14 cellular contexts compared by ENCODE assay signal in the genomic region with DNA sequence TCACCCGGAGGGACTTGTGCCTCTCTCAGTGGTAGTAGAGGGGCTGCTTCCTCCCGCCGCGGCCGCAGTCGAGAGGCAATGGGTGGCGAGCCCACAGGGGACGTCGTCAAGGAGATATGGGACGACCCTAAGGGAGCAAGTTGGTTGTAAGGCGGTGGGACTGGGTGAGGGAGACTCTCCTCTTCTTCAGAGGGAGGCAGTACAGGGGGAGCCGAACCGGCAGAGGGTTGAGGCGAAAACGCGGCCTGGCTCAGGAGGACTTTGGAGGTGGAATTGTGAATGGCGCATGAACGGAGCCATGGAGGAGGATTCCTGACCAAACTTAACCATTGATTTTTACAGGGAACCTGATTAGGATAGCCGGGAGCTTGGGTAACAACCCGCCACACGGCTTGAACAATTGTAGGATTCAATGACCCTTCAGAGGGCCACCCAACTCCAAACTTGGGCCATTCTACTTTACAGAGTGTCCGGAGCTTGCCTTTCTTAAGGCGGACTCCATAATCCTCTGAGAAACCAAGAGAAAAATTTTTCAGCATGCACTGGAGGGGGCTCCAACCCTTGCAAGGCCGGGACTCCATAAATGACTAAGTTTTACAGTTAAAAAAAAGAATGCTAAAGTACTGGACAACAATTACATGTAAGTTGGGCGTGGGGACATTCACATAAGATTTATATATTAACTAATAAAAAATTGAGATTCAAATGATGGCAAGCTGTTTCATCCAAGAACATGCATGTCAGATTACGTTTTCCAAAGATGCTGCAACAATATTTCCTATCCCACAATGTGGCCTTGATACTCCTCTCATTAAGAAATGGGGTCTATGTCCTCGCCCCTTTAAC. TPM values are rescaled to one million over a fixed set of nuclear protein-coding genes. Genes with fewer than 3 reads are reported as not detected.
DNase-seq lines count a peak whose midpoint lies in the region; ATAC-seq, FAIRE-seq and TF ChIP-seq lines count a peak whose summit lies in the region.
"Had no signal": no experiment of that assay in that cellular context is flagged by ENCODE, and none has a peak within 500 bp of the region (broad histone marks: within the 10 kb centered on the region; RNA-seq: fewer than 3 reads in every experiment).

No MANE protein-coding gene starts in this region.

- no peaks in the 10 kb centered on the region for H3K79me2 ChIP-seq in astrocyte (ENCODE audit: insufficient read depth, low read length)
- H3K79me2 ChIP-seq in mesendoderm (ENCODE audit: control insufficient read depth, insufficient read depth, low read length): no peaks in the 10 kb centered on the region

- H3K4me1 ChIP-seq in astrocyte (ENCODE audit: insufficient read depth, low read length): peaks cover 34% of the 10 kb centered on the region
- peaks cover 7% of the 10 kb centered on the region for H3K4me1 ChIP-seq in mesendoderm (ENCODE audit: control insufficient read depth, low read depth, low read length)

- H3K4me2 ChIP-seq in astrocyte (ENCODE audit: low read length): peak overlapping the region; percentile 42
- H3K4me2 ChIP-seq in mesendoderm (ENCODE audit: low read length): no peak overlapping the region

- H2AFZ ChIP-seq in astrocyte (ENCODE audit: low read depth, low read length): peak overlapping the region; percentile 27

- H3K9ac ChIP-seq in astrocyte (ENCODE audit: low read length): no peak overlapping the region
- H3K9ac ChIP-seq in mesendoderm (ENCODE audit: low read length): peak overlapping the region; percentile 76

- peaks cover 2% of the 10 kb centered on the region for H3K9me3 Mint-ChIP-seq in astrocyte (ENCODE audit: unreplicated experiment)
- H3K9me3 Mint-ChIP-seq: natural killer cell had no signal

- H3K23ac ChIP-seq in mesendoderm (ENCODE audit: low read length): no peak overlapping the region

- CTCF ChIA-PET in HEK293T (lab: Yijun Ruan, JAX): interaction anchor here (0.8 to 1.6 kb wide), 2 partner anchors 19 to 47 kb away, joined by 3 to 5 read pairs; partner anchors contain the start of gene RHOBTB3

- H3K4me3 Mint-ChIP-seq in astrocyte (ENCODE audit: unreplicated experiment): no peak overlapping the region
- H3K4me3 Mint-ChIP-seq: natural killer cell had no signal

- no peaks in the 10 kb centered on the region for H4K20me1 ChIP-seq in astrocyte (ENCODE audit: insufficient read depth, low read length)

- H3K4me1 Mint-ChIP-seq in astrocyte (ENCODE audit: low read depth, unreplicated experiment): peaks cover 35% of the 10 kb centered on the region

- no CpG with 5 or more reads among the region's 27 CpGs for WGBS in mesendoderm (ENCODE audit: extremely low coverage, insufficient coverage, low lambda C conversion rate)

- H3K27me3 Mint-ChIP-seq in astrocyte (ENCODE audit: low read depth, unreplicated experiment): no peaks in the 10 kb centered on the region

- peak overlapping the region; percentile 93 for H3K18ac ChIP-seq in mesendoderm (ENCODE audit: low read length)

- peaks cover 10% of the 10 kb centered on the region for H3K36me3 Mint-ChIP-seq in astrocyte (ENCODE audit: low read depth, unreplicated experiment)
- H3K36me3 Mint-ChIP-seq: natural killer cell had no signal

- H3K4me3 ChIP-seq in astrocyte (ENCODE audit: insufficient read depth, low read depth, low read length) (no peak overlapping the region), mesendoderm (ENCODE audit: low read length) (no peak overlapping the region)

- H2BK120ac ChIP-seq in mesendoderm (ENCODE audit: low read depth, low read length): peak overlapping the region; percentile 95

- peak overlapping the region; percentile 94 for H3K27ac Mint-ChIP-seq in astrocyte (ENCODE audit: unreplicated experiment)
- H3K27ac Mint-ChIP-seq: natural killer cell had no signal

- H4K8ac ChIP-seq in mesendoderm (ENCODE audit: low read depth, low read length): no peak overlapping the region

- H3K9me3 ChIP-seq in astrocyte (ENCODE audit: insufficient read depth, low read depth, low read length): no peaks in the 10 kb centered on the region

- POLR2A ChIA-PET in HEK293T (lab: Yijun Ruan, JAX): interaction anchor here (1.0 to 5.2 kb wide), 10 partner anchors 10 to 124 kb away, joined by 3 to 46 read pairs (median 5); partner anchors contain the start of genes RFESD and RHOBTB3

- peak overlapping the region; percentile 89 for H4K5ac ChIP-seq in mesendoderm (ENCODE audit: low read length)

- H3K27me3 ChIP-seq in astrocyte (ENCODE audit: insufficient read depth, low read length): no peaks in the 10 kb centered on the region
- no peaks in the 10 kb centered on the region for H3K27me3 ChIP-seq in mesendoderm (ENCODE audit: insufficient read depth, low read length, poor library complexity)

- no peak for TF ChIP-seq CTCF in astrocyte (IDR thresholded peaks at IDR 0.05; ENCODE audit: insufficient read depth, low read depth, low read length)

- no peak overlapping the region for H3K27ac ChIP-seq in astrocyte (ENCODE audit: low read depth, low read length)
- H3K27ac ChIP-seq in mesendoderm (ENCODE audit: low read depth, low read length): peak overlapping the region; percentile 87

- H3K36me3 ChIP-seq in astrocyte (ENCODE audit: insufficient read depth, low read length) (no peaks in the 10 kb centered on the region), mesendoderm (ENCODE audit: control insufficient read depth, insufficient read depth, low read length) (no peaks in the 10 kb centered on the region)

- peak overlapping the region; percentile 92 for H2AK5ac ChIP-seq in mesendoderm (ENCODE audit: low read length)

- ATAC-seq in GM21423 (IDR thresholded peaks at IDR 0.05; ENCODE audit: unreplicated experiment) (no peak), HG03135 (IDR thresholded peaks at IDR 0.05; ENCODE audit: unreplicated experiment) (no peak)
- ATAC-seq: natural killer cell had no signal

- no peaks in the 10 kb centered on the region for H3K79me1 ChIP-seq in mesendoderm (ENCODE audit: low read length)

- peak overlapping the region; percentile 99 for H2BK5ac ChIP-seq in mesendoderm (ENCODE audit: low read length)

- H3K4ac ChIP-seq in mesendoderm (ENCODE audit: low read depth, low read length): peak overlapping the region; percentile 97

- peak overlapping the region; percentile 87 for H3K56ac ChIP-seq in mesendoderm (ENCODE audit: low read length)

- H2BK15ac ChIP-seq in mesendoderm (replicated peaks; ENCODE audit: low read depth): peak overlapping the region; percentile 46

- FAIRE-seq in astrocyte (lab: Jason Lieb, UNC): no peak
- FAIRE-seq: D721Med had no signal

- DNase-seq in A172 (ENCODE audit: low spot score): peak; percentile 64
- peak; percentile 15 for DNase-seq in HEK293T (ENCODE audit: extremely low spot score)
- no peak for DNase-seq in astrocyte (ENCODE audit: low read depth)
- peak; percentile 79 for DNase-seq in mesendoderm
- no peak for DNase-seq in activated T-cell treated with anti-CD3 and anti-CD28 coated beads, Interleukin-2, amount 50 U/mL, for 48 hours
- DNase-seq in NCI-H2081 treated with DMSO at 0.1 percent for 48 hours (lab: John Stamatoyannopoulos, UW): no peak
- DNase-seq: Kasumi-1; natural killer cell; stimulated activated naive CD4-positive, alpha-beta T cell had no signal

TF ChIP-seq in HEK293T, 16 proteins besides CTCF, POLR2A, EP300 and RAD21:
- TF ChIP-seq PKNOX1 (IDR thresholded peaks at IDR 0.05) (no peak), SUZ12 (IDR thresholded peaks at IDR 0.05) (no peak)

RNA-seq across cellular contexts. Expression of gene RHOBTB3, which starts 19.4 kb away (rescaled TPM):
- total RNA-seq in A172 (2014; rRNA removed; shearing (Covaris generic)): 199 and 274 TPM in 2 replicates
- total RNA-seq in astrocyte: 65.7 and 73.8 TPM in 2 replicates
- polyA plus RNA-seq in mesendoderm (2013, experiment 1 of 2): 18.0 TPM
- polyA plus RNA-seq in mesendoderm (2013, experiment 2 of 2): 20.0 TPM

RNA-seq across cellular contexts. Expression of gene SPATA9, which starts 28.9 kb away (rescaled TPM):
- not detected in 2 replicates for total RNA-seq in A172 (2014; rRNA removed; shearing (Covaris generic))
- 0.26 and 0.98 TPM in 2 replicates for total RNA-seq in astrocyte
- polyA plus RNA-seq in mesendoderm (2013, experiment 1 of 2): not detected
- not detected for polyA plus RNA-seq in mesendoderm (2013, experiment 2 of 2)
- total RNA-seq: epithelial cell of proximal tubule, left ventricle myocardium superior had no signal

Comparison
In these comparisons a context has a peak if more than half of its experiments do, and no peak if none do; other contexts are left out.
1. DNase-seq: peak in A172 (single experiment), HEK293T (single experiment) and mesendoderm (single experiment); none in astrocyte (single experiment), activated T-cell treated with anti-CD3 and anti-CD28 coated beads, Interleukin-2, amount 50 U/mL, for 48 hours (0 of 2) and NCI-H2081 treated with DMSO at 0.1 percent for 48 hours (single experiment).